In the genomic region with DNA sequence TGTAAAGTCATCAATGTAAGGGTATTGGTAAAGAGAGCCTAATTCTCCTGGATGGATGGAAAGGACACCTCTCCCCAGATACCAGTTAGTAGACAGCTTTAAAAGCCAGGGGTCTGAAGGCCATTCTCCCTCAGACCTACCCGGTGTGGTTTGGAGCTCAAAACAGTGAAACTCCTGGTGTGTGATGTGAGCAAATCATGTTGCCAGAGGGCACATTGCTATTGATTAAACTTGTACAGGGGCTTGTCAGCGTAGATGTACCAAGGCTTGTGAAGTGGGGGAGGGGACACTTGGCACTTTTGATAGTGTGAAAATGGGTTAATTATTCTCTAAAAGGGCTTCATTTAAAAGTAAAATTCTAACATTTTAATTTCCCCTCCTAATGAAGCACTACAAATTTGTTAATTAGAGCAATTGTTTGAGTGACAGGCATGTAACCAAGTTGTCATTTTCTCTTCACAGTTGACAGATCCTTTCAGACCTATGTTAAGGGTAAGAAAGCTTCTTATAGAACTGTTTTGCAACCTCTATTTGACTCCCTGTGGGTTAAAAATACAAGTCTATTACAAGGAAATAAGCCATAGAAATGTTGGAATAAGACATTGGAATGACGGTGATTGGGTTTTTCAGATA, we compare ENCODE assay signal across 25 cellular contexts.
"Had no signal": no experiment of that assay in that cellular context is flagged by ENCODE, and none has a peak within 500 bp of the region (broad histone marks: within the 10 kb centered on the region; RNA-seq: fewer than 3 reads in every experiment).

No MANE protein-coding gene starts in this region.

- H3K27ac ChIP-seq: gastroesophageal sphincter, thyroid gland, vagina, VCaP had no signal

- H3K9me3 Mint-ChIP-seq: activated naive CD4-positive, alpha-beta T cell treated with anti-CD3 and anti-CD28 coated beads, Interleukin-2, amount 50 U/mL, for 24 hours; activated naive CD8-positive, alpha-beta T cell treated with anti-CD3 and anti-CD28 coated beads, Interleukin-2, amount 50 U/mL, for 24 hours; activated T-cell treated with anti-CD3 and anti-CD28 coated beads, Interleukin-2, amount 50 U/mL, for 24 hours; central memory CD8-positive, alpha-beta T cell; dendritic cell treated with granulocyte-macrophage colony-stimulating factor and Interleukin-4, amounts not matched to agents 40 ng/mL and 50 ng/mL, for 4 days; mesothelial cell of epicardium; naive thymus-derived CD4-positive, alpha-beta T cell; stimulated activated naive CD8-positive, alpha-beta T cell treated with anti-CD3 and anti-CD28 coated beads, Interleukin-15, amount 100 ng/mL, for 72 hours had no signal

- H3K27ac Mint-ChIP-seq: activated naive CD4-positive, alpha-beta T cell treated with anti-CD3 and anti-CD28 coated beads, Interleukin-2, amount 50 U/mL, for 24 hours; activated naive CD8-positive, alpha-beta T cell treated with anti-CD3 and anti-CD28 coated beads, Interleukin-2, amount 50 U/mL, for 24 hours; activated T-cell treated with anti-CD3 and anti-CD28 coated beads, Interleukin-2, amount 50 U/mL, for 24 hours; dendritic cell treated with granulocyte-macrophage colony-stimulating factor and Interleukin-4, amounts not matched to agents 40 ng/mL and 50 ng/mL, for 4 days; mesothelial cell of epicardium; naive thymus-derived CD4-positive, alpha-beta T cell; stimulated activated naive CD8-positive, alpha-beta T cell treated with anti-CD3 and anti-CD28 coated beads, Interleukin-15, amount 100 ng/mL, for 72 hours had no signal

- H3K9me3 ChIP-seq: breast epithelium, gastroesophageal sphincter, thyroid gland, upper lobe of left lung, vagina had no signal

- H3K4me3 Mint-ChIP-seq: activated naive CD4-positive, alpha-beta T cell treated with anti-CD3 and anti-CD28 coated beads, Interleukin-2, amount 50 U/mL, for 24 hours; activated naive CD8-positive, alpha-beta T cell treated with anti-CD3 and anti-CD28 coated beads, Interleukin-2, amount 50 U/mL, for 24 hours; activated T-cell treated with anti-CD3 and anti-CD28 coated beads, Interleukin-2, amount 50 U/mL, for 24 hours; central memory CD8-positive, alpha-beta T cell; dendritic cell treated with granulocyte-macrophage colony-stimulating factor and Interleukin-4, amounts not matched to agents 40 ng/mL and 50 ng/mL, for 4 days; mesothelial cell of epicardium; naive thymus-derived CD4-positive, alpha-beta T cell; stimulated activated naive CD8-positive, alpha-beta T cell treated with anti-CD3 and anti-CD28 coated beads, Interleukin-15, amount 100 ng/mL, for 72 hours had no signal

- H3K36me3 ChIP-seq: thyroid gland had no signal

- H3K4me1 ChIP-seq: gastroesophageal sphincter had no signal

- H3K27me3 Mint-ChIP-seq: activated naive CD8-positive, alpha-beta T cell treated with anti-CD3 and anti-CD28 coated beads, Interleukin-2, amount 50 U/mL, for 24 hours; activated T-cell treated with anti-CD3 and anti-CD28 coated beads, Interleukin-2, amount 50 U/mL, for 24 hours; central memory CD8-positive, alpha-beta T cell; dendritic cell treated with granulocyte-macrophage colony-stimulating factor and Interleukin-4, amounts not matched to agents 40 ng/mL and 50 ng/mL, for 4 days had no signal

- H3K27me3 ChIP-seq: breast epithelium, gastroesophageal sphincter, thyroid gland, upper lobe of left lung, vagina had no signal

- DNase-seq: activated CD4-positive, alpha-beta T cell treated with anti-CD3 and anti-CD28 coated beads for 48 hours; activated CD4-positive, alpha-beta T cell treated with anti-CD3 and anti-CD28 coated beads, Interleukin-2, amount 50 U/mL, for 48 hours; activated CD8-positive, alpha-beta memory T cell treated with anti-CD3 and anti-CD28 coated beads, Interleukin-2, amount 50 U/mL, for 48 hours; activated naive CD8-positive, alpha-beta T cell treated with anti-CD3 and anti-CD28 coated beads, Interleukin-2, amount 50 U/mL, for 24 hours; activated T-cell treated with anti-CD3 and anti-CD28 coated beads, Interleukin-2, amount 50 U/mL, for 24 hours; amygdala; hippocampal formation; left cardiac atrium; naive thymus-derived CD4-positive, alpha-beta T cell; posterior cingulate gyrus; stimulated activated CD4-positive, alpha-beta T cell treated with anti-CD3 and anti-CD28 coated beads, Interleukin-12 subunit alpha, Interleukin-12 subunit beta, amount 100 ng/mL, for 4 hours; stimulated activated CD4-positive, alpha-beta T cell treated with anti-CD3 and anti-CD28 coated beads, Interleukin-4, amount 100 ng/mL, for 1 hour; stimulated activated naive CD8-positive, alpha-beta T cell treated with anti-CD3 and anti-CD28 coated beads, Interleukin-15, amount 100 ng/mL, for 72 hours; T-helper 9 cell; thyroid gland; upper lobe of left lung had no signal

- H3K4me1 Mint-ChIP-seq: activated naive CD4-positive, alpha-beta T cell treated with anti-CD3 and anti-CD28 coated beads, Interleukin-2, amount 50 U/mL, for 24 hours had no signal

- ATAC-seq: activated naive CD8-positive, alpha-beta T cell treated with anti-CD3 and anti-CD28 coated beads, Interleukin-2, amount 50 U/mL, for 24 hours; gastroesophageal sphincter; left cardiac atrium; naive thymus-derived CD4-positive, alpha-beta T cell; stimulated activated naive CD8-positive, alpha-beta T cell treated with anti-CD3 and anti-CD28 coated beads, Interleukin-15, amount 100 ng/mL, for 72 hours had no signal

- H3K4me3 ChIP-seq: breast epithelium, gastroesophageal sphincter, skin epidermis, thyroid gland, upper lobe of left lung, vagina had no signal

- H3K36me3 Mint-ChIP-seq: activated naive CD4-positive, alpha-beta T cell treated with anti-CD3 and anti-CD28 coated beads, Interleukin-2, amount 50 U/mL, for 24 hours had no signal
